8 cellular contexts compared by ENCODE assay signal in the genomic region with DNA sequence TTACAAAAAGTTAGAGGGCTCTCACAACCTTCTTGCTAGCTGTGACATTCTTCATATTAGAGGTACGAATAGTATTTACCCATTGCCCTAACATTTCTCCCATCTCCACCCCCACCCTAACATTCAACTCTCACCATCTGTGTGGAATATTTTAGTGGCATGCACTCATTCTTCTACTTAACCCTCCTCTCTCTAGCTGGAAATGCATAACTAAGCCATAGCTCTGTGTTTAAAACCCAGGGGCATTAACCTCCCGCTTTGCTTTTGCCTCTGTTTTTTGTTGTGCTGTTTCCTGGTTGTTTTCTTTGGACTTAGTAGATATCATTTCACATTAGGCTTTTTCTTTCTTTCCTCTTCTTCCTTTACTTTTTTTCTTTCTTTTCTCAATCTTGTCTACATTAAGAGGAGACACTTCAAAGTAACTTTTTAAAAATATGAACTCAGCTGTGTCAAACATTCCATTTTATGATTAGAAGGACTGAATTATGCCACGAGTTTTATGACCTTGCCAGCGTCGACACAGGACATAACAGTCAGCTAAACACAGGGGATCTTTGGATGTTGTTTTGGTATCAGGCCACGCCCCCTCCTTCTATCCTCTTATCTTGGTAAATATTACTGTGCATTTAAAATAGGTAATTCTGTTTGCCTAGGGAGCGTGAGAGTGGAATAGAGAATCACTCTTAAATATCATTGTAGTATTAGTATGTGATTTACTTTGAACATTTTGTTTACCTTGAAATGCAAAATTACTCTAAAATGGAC.
DNase-seq lines count a peak whose midpoint lies in the region; ATAC-seq and TF ChIP-seq lines count a peak whose summit lies in the region.

No MANE protein-coding gene starts in this region.

- H3K27ac ChIP-seq in fibroblast of lung (ENCODE audit: insufficient read depth, low read length) (peak overlapping the region; percentile 75), osteoblast (ENCODE audit: low read depth, low read length) (peak overlapping the region; percentile 71)

- no peaks in the 10 kb centered on the region for H3K27me3 ChIP-seq in Caco-2 (replicated peaks; ENCODE audit: control insufficient read depth, insufficient read depth, low read length)
- H3K27me3 ChIP-seq in fibroblast of lung (ENCODE audit: control insufficient read depth, insufficient read depth, low read length): no peaks in the 10 kb centered on the region
- H3K27me3 ChIP-seq in osteoblast (ENCODE audit: insufficient read depth, low read length): no peaks in the 10 kb centered on the region

- H4K20me1 ChIP-seq in fibroblast of lung (ENCODE audit: control insufficient read depth, extremely low read depth, insufficient read depth, low read length): no peaks in the 10 kb centered on the region
- H4K20me1 ChIP-seq in osteoblast (ENCODE audit: insufficient read depth, low read length): no peaks in the 10 kb centered on the region

- intact Hi-C loops in Caco-2 (cut with micrococcal nuclease; ENCODE audit: unreplicated experiment): no loop called here

- H3K27me3 Mint-ChIP-seq in Caco-2 (ENCODE audit: insufficient read depth, unreplicated experiment): no peaks in the 10 kb centered on the region

- H2AFZ ChIP-seq in fibroblast of lung (ENCODE audit: low read length): no peak overlapping the region
- H2AFZ ChIP-seq in osteoblast (ENCODE audit: low read length): peak overlapping the region; percentile 66

- H3K79me2 ChIP-seq in fibroblast of lung (ENCODE audit: control insufficient read depth, insufficient read depth, low read length) (no peaks in the 10 kb centered on the region), osteoblast (ENCODE audit: insufficient read depth, low read length) (no peaks in the 10 kb centered on the region)

- no TSS peak for BruUV-seq in Caco-2 (replicated peaks; lab: Mats Ljungman, UMichigan)

- H3K4me3 Mint-ChIP-seq in Caco-2 (ENCODE audit: unreplicated experiment): peak overlapping the region; percentile 9

- H3K9me3 ChIP-seq in Caco-2 (no peaks in the 10 kb centered on the region), fibroblast of lung (ENCODE audit: control insufficient read depth, insufficient read depth, low read depth, low read length) (no peaks in the 10 kb centered on the region), osteoblast (ENCODE audit: low read depth, low read length) (no peaks in the 10 kb centered on the region)

- H3K4me1 Mint-ChIP-seq in Caco-2 (ENCODE audit: low read depth, unreplicated experiment): peaks cover 8% of the 10 kb centered on the region

- POLR2A ChIA-PET in Caco-2 (lab: Charles Lee): interaction anchor here (0.5 kb wide), 1 partner anchor 187 kb away, joined by 3 read pairs; no protein-coding TSS in a partner anchor

- no peak for TF ChIP-seq CTCF in Caco-2 (IDR thresholded peaks at IDR 0.05; ENCODE audit: insufficient read depth in 1 of 2, low read depth in 1 of 2, low read length in 1 of 2, severe bottlenecking in 1 of 2, unreplicated experiment in 1 of 2)
- TF ChIP-seq CTCF in fibroblast of lung (conservative IDR thresholded peaks at IDR 0.05 in 1 of 2, IDR thresholded peaks at IDR 0.05 in 1 of 2; ENCODE audit: low read depth in 1 of 2, low read length in 2 of 2): no peak
- no peak for TF ChIP-seq CTCF in osteoblast (IDR thresholded peaks at IDR 0.05; ENCODE audit: extremely low read depth, low read depth, low read length)

- H3K27ac Mint-ChIP-seq in Caco-2 (ENCODE audit: unreplicated experiment): no peak overlapping the region

- H3K36me3 Mint-ChIP-seq in Caco-2 (ENCODE audit: insufficient read depth, unreplicated experiment): no peaks in the 10 kb centered on the region

- H3K4me2 ChIP-seq in fibroblast of lung (ENCODE audit: extremely low read depth, insufficient read depth, low read length) (peak overlapping the region; percentile 85), osteoblast (ENCODE audit: insufficient read depth, low read length) (peak overlapping the region; percentile 91)

- CTCF ChIA-PET in Caco-2 (lab: Charles Lee): interaction anchor here (0.6 to 1.2 kb wide), 2 partner anchors 27 to 350 kb away, joined by 3 to 5 read pairs; no protein-coding TSS in a partner anchor

- H3K9me3 Mint-ChIP-seq in Caco-2 (ENCODE audit: unreplicated experiment): no peaks in the 10 kb centered on the region

- no peak overlapping the region for H3K9ac ChIP-seq in fibroblast of lung (ENCODE audit: insufficient read depth, low read length)

- peaks cover 21% of the 10 kb centered on the region; the same call in 1 of the 2 replicates for H3K4me1 ChIP-seq in Caco-2
- peaks cover 2% of the 10 kb centered on the region for H3K4me1 ChIP-seq in fibroblast of lung (ENCODE audit: control insufficient read depth, extremely low read depth, insufficient read depth, low read length)
- peaks cover 25% of the 10 kb centered on the region for H3K4me1 ChIP-seq in osteoblast (ENCODE audit: insufficient read depth, low read length)

- H3K4me3 ChIP-seq in Caco-2 (ENCODE audit: low read depth, low read length): no peak overlapping the region
- peak overlapping the region; percentile 3 to 85 (median 52) for H3K4me3 ChIP-seq in fibroblast of lung (replicated peaks in 1 of 4; ENCODE audit: control extremely low read depth in 1 of 4, insufficient read depth in 1 of 4, low read depth in 3 of 4, low read length in 4 of 4)
- H3K4me3 ChIP-seq in osteoblast (ENCODE audit: insufficient read depth, low read length): peak overlapping the region; percentile 72

- peak in 1 of 2 experiments; percentile 18 for DNase-seq in Caco-2
- peak; percentile 62 for DNase-seq in NCI-H510A treated with DMSO at 0.1 percent for 48 hours (lab: John Stamatoyannopoulos, UW)
- peak in 1 of 2 donors; percentile 72 for DNase-seq in fibroblast of lung (ENCODE audit: low read depth in 2 of 2)
- DNase-seq in osteoblast (ENCODE audit: insufficient read length, low spot score, missing footprints): no peak
- DNase-seq in iPS-NIHi7 (ENCODE audit: extremely low spot score): no peak
- DNase-seq in NCI-H226: no peak
- no peak for DNase-seq in stimulated activated CD4-positive, alpha-beta T cell treated with anti-CD3 and anti-CD28 coated beads, Interleukin-2, amount 100 ng/mL, for 48 hours

- no peak for ATAC-seq in HG03139 (IDR thresholded peaks at IDR 0.05; ENCODE audit: unreplicated experiment)

- H3K36me3 ChIP-seq in Caco-2 (ENCODE audit: control insufficient read depth, insufficient read depth, low read length) (no peaks in the 10 kb centered on the region), fibroblast of lung (ENCODE audit: control insufficient read depth, insufficient read depth, low read length) (no peaks in the 10 kb centered on the region), osteoblast (ENCODE audit: insufficient read depth, low read length) (no peaks in the 10 kb centered on the region)
